Comparison of ENCODE assay signal across 32 cellular contexts in the genomic region with DNA sequence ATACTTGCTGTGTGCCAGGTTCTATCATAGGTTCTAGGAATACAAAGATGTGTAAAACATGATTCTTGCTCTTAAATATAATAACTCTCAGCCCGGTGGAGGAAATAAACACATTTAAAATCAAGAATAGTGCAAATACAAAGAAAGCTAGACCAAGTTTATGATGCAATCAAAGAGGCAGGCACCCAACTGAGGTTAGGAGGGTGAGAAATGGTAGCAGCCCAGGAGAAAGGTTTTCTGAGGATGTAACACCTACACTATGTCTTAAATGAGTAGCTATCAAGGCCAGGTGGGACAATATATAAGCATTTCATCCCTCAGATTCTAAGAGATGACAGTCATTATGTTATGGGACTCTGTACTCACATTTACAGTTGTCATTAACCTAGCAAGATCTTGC. TPM values are rescaled to one million over a fixed set of nuclear protein-coding genes. Genes with fewer than 3 reads are reported as not detected.
"Had no signal": no experiment of that assay in that cellular context is flagged by ENCODE, and none has a peak within 500 bp of the region (broad histone marks: within the 10 kb centered on the region; RNA-seq: fewer than 3 reads in every experiment).

No MANE protein-coding gene starts in this region.

- H3K4me3 Mint-ChIP-seq: activated CD4-positive, alpha-beta T cell treated with anti-CD3 and anti-CD28 coated beads for 36 hours; naive B cell had no signal

- H3K9me3 ChIP-seq: gastroesophageal sphincter, left lung, spleen, thoracic aorta, upper lobe of left lung, vagina had no signal

- H3K27ac Mint-ChIP-seq: activated CD4-positive, alpha-beta T cell treated with anti-CD3 and anti-CD28 coated beads for 36 hours; naive B cell had no signal

- H3K4me1 ChIP-seq: vagina had no signal

- H3K9me3 Mint-ChIP-seq: naive B cell had no signal

- H3K27me3 ChIP-seq: brain microvascular endothelial cell, gastroesophageal sphincter, left lung, spleen, upper lobe of left lung, vagina had no signal

- H3K27ac ChIP-seq: brain microvascular endothelial cell, gastroesophageal sphincter, left lung, spleen, thoracic aorta, upper lobe of left lung, vagina had no signal

- H3K36me3 Mint-ChIP-seq: naive B cell had no signal

- H3K36me3 ChIP-seq: brain microvascular endothelial cell, gastroesophageal sphincter, left lung, spleen, thoracic aorta, upper lobe of left lung, vagina had no signal

- H3K4me3 ChIP-seq: gastroesophageal sphincter, left lung, lung, spleen, thoracic aorta, upper lobe of left lung, vagina had no signal

- DNase-seq: activated CD4-positive, alpha-beta T cell treated with anti-CD3 and anti-CD28 coated beads for 36 hours; activated CD4-positive, CD25-positive, alpha-beta regulatory T cell; activated CD8-positive, alpha-beta memory T cell treated with anti-CD3 and anti-CD28 coated beads for 24 hours; activated gamma-delta T cell; activated naive CD4-positive, alpha-beta T cell treated with anti-CD3 and anti-CD28 coated beads, Interleukin-2, amount 50 U/mL, for 16 hours; amniotic stem cell; brain microvascular endothelial cell; central memory CD4-positive, alpha-beta T cell; hypothalamus; left lung; mesendoderm; naive B cell; posterior cingulate gyrus; right cardiac atrium; spleen; stimulated activated CD4-positive, alpha-beta T cell treated with anti-CD3 and anti-CD28 coated beads, Interleukin-2, amount 100 ng/mL, for 48 hours; stimulated activated naive CD4-positive, alpha-beta T cell treated with Interleukin-2 at 50 U/mL for 16 hours; upper lobe of left lung had no signal

- ATAC-seq: activated CD4-positive, alpha-beta T cell treated with anti-CD3 and anti-CD28 coated beads for 36 hours; gastroesophageal sphincter; left lung; right cardiac atrium had no signal

- FAIRE-seq: astrocyte, endothelial cell of umbilical vein had no signal

RNA-seq across cellular contexts. Expression of a gene that starts 33.1 kb away (rescaled TPM):
- total RNA-seq: activated CD4-positive, alpha-beta T cell treated with anti-CD3 and anti-CD28 coated beads for 36 hours; astrocyte; endothelial cell of umbilical vein; fibroblast of lung; fibroblast of villous mesenchyme; gastroesophageal sphincter; kidney epithelial cell; left lung; lung; mucosa of gallbladder; omental fat pad; spleen; subcutaneous adipose tissue; T-helper 1 cell treated with Interleukin-12 subunit alpha and Interleukin-12 subunit beta and Interleukin-4 antibody, amounts not matched to agents 30 ng/mL and 1 ng/mL, for 36 hours; thoracic aorta; upper lobe of left lung; vagina had no signal
- polyA plus RNA-seq: endothelial cell of umbilical vein, esophagus, fibroblast of lung, lung, spleen had no signal
